Comparison of ENCODE assay signal across 8 cellular contexts in the genomic region with DNA sequence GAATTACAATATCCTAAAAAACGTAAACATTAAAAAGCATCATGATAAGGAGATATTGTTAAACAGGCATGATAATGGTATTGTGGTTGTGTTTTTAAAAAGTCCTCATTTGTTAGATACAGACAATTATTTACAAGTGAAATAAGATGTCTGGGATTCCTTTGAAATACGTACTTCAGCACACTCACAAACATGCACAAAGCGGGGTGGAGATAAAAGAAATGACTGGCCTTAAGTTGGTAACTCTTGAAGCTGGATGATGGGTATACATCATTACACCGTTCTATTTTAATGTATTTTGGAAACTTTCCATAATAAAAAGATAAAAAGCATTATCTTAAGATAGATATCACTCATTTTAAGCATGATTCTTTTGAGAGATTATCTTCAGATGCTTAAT. TPM values are rescaled to one million over a fixed set of nuclear protein-coding genes. Genes with fewer than 3 reads are reported as not detected.
DNase-seq lines count a peak whose midpoint lies in the region; ATAC-seq and TF ChIP-seq lines count a peak whose summit lies in the region.

No MANE protein-coding gene starts in this region.

- no peak overlapping the region for H3K14ac ChIP-seq in IMR-90 (replicated peaks; ENCODE audit: low read depth, low read length)

- no peak overlapping the region for H2AK9ac ChIP-seq in IMR-90 (replicated peaks; ENCODE audit: low read depth, low read length, poor library complexity)

- H4K20me1 ChIP-seq in IMR-90 (ENCODE audit: insufficient read depth, low read length): no peaks in the 10 kb centered on the region

- peak overlapping the region; percentile 83 for H3K4me3 ChIP-seq in AG10803 (ENCODE audit: low read length)
- H3K4me3 ChIP-seq in IMR-90 (ENCODE audit: insufficient read depth, low read depth, low read length): peak overlapping the region; percentile 79
- H3K4me3 ChIP-seq in brain microvascular endothelial cell (ENCODE audit: low read depth, low read length): peak overlapping the region; percentile 84
- H3K4me3 ChIP-seq in muscle layer of colon (ENCODE audit: low read depth in 1 of 2, low read length in 2 of 2): peak overlapping the region; percentile 53 to 85

- no peak overlapping the region for H2AFZ ChIP-seq in IMR-90 (replicated peaks; ENCODE audit: low read length, poor library complexity)

- H3K9ac ChIP-seq in IMR-90 (ENCODE audit: low read depth, low read length) (peak overlapping the region; percentile 9; the same call in 1 of the 2 replicates), muscle layer of colon (ENCODE audit: low read length) (peak overlapping the region; percentile 86)

- no peak overlapping the region; the same call in 1 of the 2 replicates for H3K4ac ChIP-seq in IMR-90 (ENCODE audit: low read depth, low read length)

- no peak overlapping the region for H2BK20ac ChIP-seq in IMR-90 (ENCODE audit: low read depth, low read length)

- dilution Hi-C loops in IMR-90 (cut with HindIII; ENCODE audit: low sequenced_read_pairs, unreplicated experiment): no loop called here

- H2BK120ac ChIP-seq in IMR-90 (ENCODE audit: low read depth, low read length): no peak overlapping the region

- BruUV-seq in IMR-90 (replicated peaks; lab: Mats Ljungman, UMichigan): no TSS peak

- peak; percentile 46 for DNase-seq in AG10803 (ENCODE audit: low read depth)
- DNase-seq in IMR-90: peak; percentile 59
- peak; percentile 17 for DNase-seq in brain microvascular endothelial cell
- no peak for DNase-seq in DMS153 treated with DMSO at 0.1 percent for 48 hours (lab: John Stamatoyannopoulos, UW; ENCODE audit: unreplicated experiment)
- no peak for DNase-seq in CD1c-positive myeloid dendritic cell (ENCODE audit: extremely low spot score)
- DNase-seq in caudate nucleus (lab: John Stamatoyannopoulos, UW): no peak

- ATAC-seq in IMR-90 (ENCODE audit: low read depth) (0 out of 2 replicates have a peak, but pooled peaks have one; percentile 15), HG02759 (IDR thresholded peaks at IDR 0.05; ENCODE audit: unreplicated experiment) (no peak)

- no peak for TF ChIP-seq POLR2A in IMR-90 (IDR thresholded peaks at IDR 0.05; ENCODE audit: low read depth, low read length)

- H3K18ac ChIP-seq in IMR-90 (ENCODE audit: low read depth, low read length): no peak overlapping the region

- no CpG with 5 or more reads among the region's 4 CpGs for WGBS in IMR-90 (ENCODE audit: extremely low coverage in 2 of 2, insufficient read length in 1 of 2), 2 experiments

- H4K8ac ChIP-seq in IMR-90 (ENCODE audit: low read depth in 2 of 2, low read length in 2 of 2): peak overlapping the region in 1 of 2 experiments; percentile 8; a peak in 2 of 4 replicates

- TF ChIP-seq CTCF in AG10803 (conservative IDR thresholded peaks at IDR 0.05; ENCODE audit: low read length) (no peak), IMR-90 (conservative IDR thresholded peaks at IDR 0.05; ENCODE audit: low read depth, low read length) (no peak), brain microvascular endothelial cell (IDR thresholded peaks at IDR 0.05; ENCODE audit: low read depth, low read length, missing control alignments) (no peak)

- TF ChIP-seq RAD21 in IMR-90 (IDR thresholded peaks at IDR 0.05; ENCODE audit: low read length): no peak

- H2AK5ac ChIP-seq in IMR-90 (ENCODE audit: low read depth, low read length): no peak overlapping the region

- no peak overlapping the region for H4K5ac ChIP-seq in IMR-90 (ENCODE audit: low read depth, low read length)

- H3K4me2 ChIP-seq in IMR-90 (ENCODE audit: low read depth, low read length): peak overlapping the region; percentile 88

- peak overlapping the region; percentile 87 for H2BK5ac ChIP-seq in IMR-90 (ENCODE audit: low read depth, low read length, poor library complexity, severe bottlenecking)

- no peaks in the 10 kb centered on the region for H3K9me3 ChIP-seq in IMR-90 (ENCODE audit: control insufficient read depth, insufficient read depth, low read length)
- no peaks in the 10 kb centered on the region for H3K9me3 ChIP-seq in muscle layer of colon (ENCODE audit: low read length)

- H3K9me1 ChIP-seq in IMR-90 (ENCODE audit: insufficient read depth, low read length): 0 out of 2 replicates have a peak, but pooled peaks cover 2% of the 10 kb centered on the region

- intact Hi-C loops in IMR-90 (cut with micrococcal nuclease): loop anchor here (10.0 kb wide), 1 partner anchor 314 kb away; no protein-coding TSS in a partner anchor

- H3K27me3 ChIP-seq in IMR-90 (ENCODE audit: control insufficient read depth, insufficient read depth, low read length) (no peaks in the 10 kb centered on the region), brain microvascular endothelial cell (replicated peaks) (no peaks in the 10 kb centered on the region), muscle layer of colon (ENCODE audit: control insufficient read depth in 1 of 2, insufficient read depth in 2 of 2, low read length in 2 of 2) (no peaks in the 10 kb centered on the region)

- CTCF ChIA-PET in IMR-90 (lab: Yijun Ruan, JAX): no interaction called here

- in situ Hi-C loops in IMR-90 (cut with MboI; ENCODE audit: low sequenced_read_pairs): loop anchor here (5.0 kb wide), 1 partner anchor 377 kb away; no protein-coding TSS in a partner anchor
- in situ Hi-C loops in brain microvascular endothelial cell (cut with HindIII; ENCODE audit: low pct_ligation_motif_present, low sequenced_read_pairs): no loop called here

- POLR2A ChIA-PET in IMR-90 (lab: Charles Lee; ENCODE audit: unreplicated experiment): no interaction called here

- H3K36me3 ChIP-seq in IMR-90 (ENCODE audit: control insufficient read depth, insufficient read depth, low read length) (peaks cover 7% of the 10 kb centered on the region), brain microvascular endothelial cell (replicated peaks) (peaks cover 8% of the 10 kb centered on the region), muscle layer of colon (ENCODE audit: insufficient read depth, low read length) (peaks cover 13% of the 10 kb centered on the region)

- H3K56ac ChIP-seq in IMR-90 (ENCODE audit: extremely low read depth, insufficient read depth, low read length): no peak overlapping the region

- no peak overlapping the region for H4K91ac ChIP-seq in IMR-90 (ENCODE audit: insufficient read depth, low read depth, low read length)

- no peak overlapping the region for H3K27ac ChIP-seq in IMR-90 (ENCODE audit: insufficient read depth, low read length)
- no peak overlapping the region for H3K27ac ChIP-seq in brain microvascular endothelial cell
- H3K27ac ChIP-seq in muscle layer of colon (ENCODE audit: low read depth, low read length): no peak overlapping the region
- H3K27ac ChIP-seq in caudate nucleus (ENCODE audit: low read depth, low read length): no peak overlapping the region

- 0 out of 2 replicates have a peak overlapping the region, but pooled peaks have one; percentile 48 for H3K23ac ChIP-seq in IMR-90 (ENCODE audit: low read depth, low read length)

- H2BK15ac ChIP-seq in IMR-90 (ENCODE audit: low read depth, low read length): no peak overlapping the region

- peaks cover 12 to 43% of the 10 kb centered on the region in 2 experiments for H3K79me1 ChIP-seq in IMR-90 (ENCODE audit: low read depth in 1 of 2, low read length in 2 of 2)

- H3K4me1 ChIP-seq in IMR-90 (ENCODE audit: control insufficient read depth, insufficient read depth, low read length): no peaks in the 10 kb centered on the region; the same call in 1 of the 2 replicates
- H3K4me1 ChIP-seq in muscle layer of colon (ENCODE audit: insufficient read depth, low read length): peaks cover 19% of the 10 kb centered on the region

TF ChIP-seq in IMR-90, 13 proteins besides CTCF, POLR2A, EP300 and RAD21:
- TF ChIP-seq RFX5 (IDR thresholded peaks at IDR 0.05; ENCODE audit: low read depth, low read length): no peak
- no peak for TF ChIP-seq CHD1 (IDR thresholded peaks at IDR 0.05; ENCODE audit: low read depth, low read length)
- TF ChIP-seq SMC3 (IDR thresholded peaks at IDR 0.05; ENCODE audit: low read depth, low read length): no peak
- TF ChIP-seq MAZ (IDR thresholded peaks at IDR 0.05; ENCODE audit: borderline replicate concordance, low read depth, low read length): no peak
- no peak for TF ChIP-seq FOS (IDR thresholded peaks at IDR 0.05; ENCODE audit: low read depth, low read length)
- TF ChIP-seq, protein P1, sequence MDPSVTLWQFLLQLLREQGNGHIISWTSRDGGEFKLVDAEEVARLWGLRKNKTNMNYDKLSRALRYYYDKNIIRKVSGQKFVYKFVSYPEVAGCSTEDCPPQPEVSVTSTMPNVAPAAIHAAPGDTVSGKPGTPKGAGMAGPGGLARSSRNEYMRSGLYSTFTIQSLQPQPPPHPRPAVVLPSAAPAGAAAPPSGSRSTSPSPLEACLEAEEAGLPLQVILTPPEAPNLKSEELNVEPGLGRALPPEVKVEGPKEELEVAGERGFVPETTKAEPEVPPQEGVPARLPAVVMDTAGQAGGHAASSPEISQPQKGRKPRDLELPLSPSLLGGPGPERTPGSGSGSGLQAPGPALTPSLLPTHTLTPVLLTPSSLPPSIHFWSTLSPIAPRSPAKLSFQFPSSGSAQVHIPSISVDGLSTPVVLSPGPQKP (IDR thresholded peaks at IDR 0.05; ENCODE audit: borderline replicate concordance, low read depth, low read length): no peak
- TF ChIP-seq CEBPB (IDR thresholded peaks at IDR 0.05; ENCODE audit: low read depth, low read length): no peak
- TF ChIP-seq NFE2L2 (IDR thresholded peaks at IDR 0.05; ENCODE audit: low read depth, low read length): no peak

RNA-seq across cellular contexts. Expression of a gene that starts 1.0 kb away (rescaled TPM):
- total RNA-seq in IMR-90 (2012; rRNA removed): 6.3 and 6.7 TPM in 2 replicates
- polyA plus RNA-seq in IMR-90 (2012; rRNA removed): 1.1 and 1.7 TPM in 2 replicates
- polyA plus RNA-seq in IMR-90 (2012; cell fraction: cytosol; rRNA removed): 0.33 and 0.62 TPM in 2 replicates
- polyA plus RNA-seq in IMR-90 (2012; cell fraction: nucleus; rRNA removed; ENCODE audit: low replicate concordance): 0.42 and 3.8 TPM in 2 replicates

RNA-seq across cellular contexts. Expression of a gene that starts 20.1 kb away (rescaled TPM):
- total RNA-seq in IMR-90 (2012; rRNA removed): 34.2 and 49.7 TPM in 2 replicates
- polyA plus RNA-seq in IMR-90 (2012; rRNA removed): 12.6 and 15.9 TPM in 2 replicates
- 3.2 TPM in 2 replicates for polyA plus RNA-seq in IMR-90 (2012; cell fraction: cytosol; rRNA removed)
- 1.8 and 20.1 TPM in 2 replicates for polyA plus RNA-seq in IMR-90 (2012; cell fraction: nucleus; rRNA removed; ENCODE audit: low replicate concordance)

RNA-seq across cellular contexts. Expression of a gene that starts 22.8 kb away (rescaled TPM):
- 95.0 and 98.6 TPM in 2 replicates for total RNA-seq in IMR-90 (2012; rRNA removed)
- 118 and 229 TPM in 2 replicates for polyA plus RNA-seq in IMR-90 (2012; rRNA removed)
- polyA plus RNA-seq in IMR-90 (2012; cell fraction: cytosol; rRNA removed): 24.1 and 130 TPM in 2 replicates
- 6.4 and 52.4 TPM in 2 replicates for polyA plus RNA-seq in IMR-90 (2012; cell fraction: nucleus; rRNA removed; ENCODE audit: low replicate concordance)

RNA-seq across cellular contexts. Expression of a gene that starts 28.4 kb away (rescaled TPM):
- total RNA-seq in IMR-90 (2012; rRNA removed): 0.72 and 0.83 TPM in 2 replicates
- 1.2 and 1.4 TPM in 2 replicates for polyA plus RNA-seq in IMR-90 (2012; rRNA removed)
- polyA plus RNA-seq in IMR-90 (2012; cell fraction: cytosol; rRNA removed): 0.52 and 1.4 TPM in 2 replicates
- 0.56 and 0.88 TPM in 2 replicates for polyA plus RNA-seq in IMR-90 (2012; cell fraction: nucleus; rRNA removed; ENCODE audit: low replicate concordance)

Comparison
In these comparisons a context has a peak if more than half of its experiments do, and no peak if none do; other contexts are left out.
1. DNase-seq: peak in AG10803 (single experiment), IMR-90 (single experiment) and brain microvascular endothelial cell (single experiment); none in DMS153 treated with DMSO at 0.1 percent for 48 hours (single experiment), CD1c-positive myeloid dendritic cell (single experiment) and caudate nucleus (0 of 61).
2. Peak in every context shown above with its lines, with median percentiles within 50 percentile points of each other: H3K4me3 ChIP-seq.